In the genomic region with DNA sequence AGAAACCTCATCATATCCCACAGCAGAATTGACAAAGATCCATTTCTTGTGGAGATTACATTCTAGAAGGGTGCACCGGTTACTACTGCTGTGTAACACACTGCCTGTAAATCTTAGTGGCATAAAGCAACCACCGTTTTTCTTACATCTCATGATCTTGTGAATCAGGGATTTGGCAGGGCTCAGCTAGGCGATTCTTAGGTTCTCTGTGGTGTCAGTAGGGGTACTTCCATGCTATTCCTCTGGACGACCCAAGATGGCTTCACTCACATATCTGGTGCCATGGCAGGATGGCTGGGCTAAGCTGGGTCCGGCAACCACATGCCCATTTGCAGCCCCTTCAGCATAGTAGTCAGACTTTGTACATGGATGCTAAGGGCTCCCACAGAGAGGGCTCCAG, we compare ENCODE assay signal across 28 cellular contexts.
"Had no signal": no experiment of that assay in that cellular context is flagged by ENCODE, and none has a peak within 500 bp of the region (broad histone marks: within the 10 kb centered on the region; RNA-seq: fewer than 3 reads in every experiment).

No MANE protein-coding gene starts in this region.

- H3K36me3 Mint-ChIP-seq: immature natural killer cell; naive B cell; natural killer cell treated with Interleukin-12 subunit alpha and Interleukin-12 subunit beta and Interleukin-15 and Interleukin-18, amount 100 ng/mL, for 72 hours; stimulated activated memory B cell treated with anti-CD40 and anti-IgM and Interleukin-4, amounts not matched to agents 10 μg/mL and 1 μg/mL and 100 μg/mL, for 72 hours had no signal

- ATAC-seq: left colon; mucosa of descending colon; natural killer cell treated with Interleukin-12 subunit alpha and Interleukin-12 subunit beta and Interleukin-15 and Interleukin-18, amount 100 ng/mL, for 72 hours; right cardiac atrium; stimulated activated memory B cell treated with anti-CD40 and anti-IgM and Interleukin-4, amounts not matched to agents 10 μg/mL and 1 μg/mL and 100 μg/mL, for 72 hours; stimulated activated naive CD8-positive, alpha-beta T cell treated with anti-CD3 and anti-CD28 coated beads, Interleukin-15, Interleukin-2, amounts not matched to agents 100 U/mL and 50 U/mL, for 24 hours; upper lobe of right lung had no signal

- H3K36me3 ChIP-seq: left ventricle myocardium inferior, neutrophil, prostate gland, transverse colon, upper lobe of right lung, uterus had no signal

- H3K27ac ChIP-seq: left ventricle myocardium inferior, neutrophil, prostate gland, testis, transverse colon, upper lobe of right lung, uterus had no signal

- DNase-seq: dorsolateral prefrontal cortex; effector CD4-positive, alpha-beta T cell; hypothalamus; immature natural killer cell; islet precursor cell; kidney glomerular epithelial cell; left colon; left ventricle myocardium inferior; mucosa of descending colon; naive B cell; right cardiac atrium; spleen; stimulated activated CD4-positive, alpha-beta T cell treated with anti-CD3 and anti-CD28 coated beads, Interleukin-4, amount 100 ng/mL, for 4 hours; stimulated activated naive CD8-positive, alpha-beta T cell treated with anti-CD3 and anti-CD28 coated beads, Interleukin-15, Interleukin-2, amounts not matched to agents 100 U/mL and 50 U/mL, for 24 hours; substantia nigra; testis; transverse colon; upper lobe of right lung; uterus had no signal

- H3K4me3 Mint-ChIP-seq: immature natural killer cell; memory B cell; mesothelial cell of epicardium; natural killer cell treated with Interleukin-12 subunit alpha and Interleukin-12 subunit beta and Interleukin-15 and Interleukin-18, amount 100 ng/mL, for 72 hours; neural crest cell; stimulated activated memory B cell treated with anti-CD40 and anti-IgM and Interleukin-4, amounts not matched to agents 10 μg/mL and 1 μg/mL and 100 μg/mL, for 72 hours had no signal

- H3K9me3 Mint-ChIP-seq: natural killer cell treated with Interleukin-12 subunit alpha and Interleukin-12 subunit beta and Interleukin-15 and Interleukin-18, amount 100 ng/mL, for 72 hours; neural crest cell had no signal

- H3K4me1 Mint-ChIP-seq: memory B cell; naive B cell; stimulated activated memory B cell treated with anti-CD40 and anti-IgM and Interleukin-4, amounts not matched to agents 10 μg/mL and 1 μg/mL and 100 μg/mL, for 72 hours had no signal

- H3K4me3 ChIP-seq: dorsolateral prefrontal cortex, left ventricle myocardium inferior, lung, mucosa of descending colon, prostate gland, skin epidermis, spleen, testis, transverse colon, upper lobe of right lung, uterus had no signal

- H3K27me3 ChIP-seq: dorsolateral prefrontal cortex, neutrophil, spleen, testis, transverse colon, upper lobe of right lung, uterus had no signal

- H3K27ac Mint-ChIP-seq: immature natural killer cell; memory B cell; natural killer cell treated with Interleukin-12 subunit alpha and Interleukin-12 subunit beta and Interleukin-15 and Interleukin-18, amount 100 ng/mL, for 72 hours; stimulated activated memory B cell treated with anti-CD40 and anti-IgM and Interleukin-4, amounts not matched to agents 10 μg/mL and 1 μg/mL and 100 μg/mL, for 72 hours had no signal

- H3K9me3 ChIP-seq: neutrophil, prostate gland, testis, transverse colon, upper lobe of right lung, uterus had no signal

- H3K4me1 ChIP-seq: prostate gland, uterus had no signal
